Comparison of ENCODE assay signal across 9 cellular contexts in the genomic region with DNA sequence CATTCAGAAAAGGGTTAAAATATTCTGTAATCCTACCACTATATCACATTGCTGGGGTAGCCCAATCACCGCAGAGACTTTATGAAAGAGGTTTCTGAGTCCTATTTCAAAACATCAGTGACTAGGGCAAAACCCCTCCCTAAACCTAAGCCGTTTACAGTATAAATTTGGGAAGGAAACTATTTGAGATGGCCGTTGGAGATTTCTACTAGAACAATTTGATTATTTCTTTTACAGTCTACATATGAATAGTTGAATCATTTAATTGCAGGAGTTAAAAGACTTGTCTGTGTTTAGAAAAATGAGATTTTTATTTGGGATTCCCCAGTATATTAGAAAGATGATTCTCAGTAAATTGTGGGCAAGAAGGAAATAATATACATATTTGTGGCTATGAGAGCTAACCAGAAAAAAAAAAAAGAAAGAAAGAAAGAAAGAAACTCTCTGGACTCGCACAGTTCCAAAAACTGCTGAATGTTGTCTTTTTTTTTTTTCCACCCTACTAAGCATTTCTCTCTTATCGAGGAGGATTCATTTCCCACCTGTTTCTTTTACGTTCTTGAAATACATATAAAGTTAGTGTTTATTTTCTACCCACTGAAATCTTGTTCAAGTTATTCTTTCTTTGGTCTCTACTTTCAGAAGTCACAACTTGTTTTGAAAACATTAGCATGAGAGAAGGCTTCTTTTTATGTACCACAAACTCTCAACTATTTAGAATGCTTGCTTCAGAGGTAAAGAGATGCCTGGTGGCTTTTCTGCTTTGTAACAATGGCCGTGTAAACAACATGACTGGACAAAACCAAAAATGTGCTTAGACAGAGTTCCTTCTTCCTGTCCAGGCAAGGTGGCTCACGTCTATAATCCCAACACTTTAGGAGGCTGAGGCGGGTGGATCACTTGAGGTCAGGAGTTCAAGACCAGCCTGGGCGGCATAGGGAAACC.
DNase-seq lines count a peak whose midpoint lies in the region; ATAC-seq lines count a peak whose summit lies in the region.
"Had no signal": no experiment of that assay in that cellular context is flagged by ENCODE, and none has a peak within 500 bp of the region (broad histone marks: within the 10 kb centered on the region; RNA-seq: fewer than 3 reads in every experiment).

No MANE protein-coding gene starts in this region.

- peak overlapping the region; percentile 45 to 79 (median 51) for H3K4me3 Mint-ChIP-seq in CD4-positive, CD25-positive, alpha-beta regulatory T cell
- H3K4me3 Mint-ChIP-seq in central memory CD8-positive, alpha-beta T cell = no peak overlapping the region
- H3K4me3 Mint-ChIP-seq in natural killer cell treated with Interleukin-12 subunit alpha and Interleukin-12 subunit beta and Interleukin-15 and Interleukin-18, amount 100 ng/mL, for 72 hours = peak overlapping the region; percentile 40

- no peaks in the 10 kb centered on the region for H3K9me3 ChIP-seq in CD4-positive, CD25-positive, alpha-beta regulatory T cell (ENCODE audit: control insufficient read depth in 2 of 2, low read length in 2 of 2)

- peaks cover 0 to 7% (median 0%) of the 10 kb centered on the region in 7 donors for H3K9me3 Mint-ChIP-seq in CD4-positive, CD25-positive, alpha-beta regulatory T cell
- H3K9me3 Mint-ChIP-seq in central memory CD8-positive, alpha-beta T cell = no peaks in the 10 kb centered on the region
- H3K9me3 Mint-ChIP-seq in natural killer cell treated with Interleukin-12 subunit alpha and Interleukin-12 subunit beta and Interleukin-15 and Interleukin-18, amount 100 ng/mL, for 72 hours = no peaks in the 10 kb centered on the region

- H3K27me3 ChIP-seq in CD4-positive, CD25-positive, alpha-beta regulatory T cell (ENCODE audit: control insufficient read depth, insufficient read depth, low read length) = no peaks in the 10 kb centered on the region

- peak overlapping the region; percentile 37 to 84 (median 78) for H3K27ac Mint-ChIP-seq in CD4-positive, CD25-positive, alpha-beta regulatory T cell
- H3K27ac Mint-ChIP-seq in central memory CD8-positive, alpha-beta T cell (ENCODE audit: low read depth) = peak overlapping the region; percentile 51
- peak overlapping the region; percentile 72 to 83 for H3K27ac Mint-ChIP-seq in natural killer cell treated with Interleukin-12 subunit alpha and Interleukin-12 subunit beta and Interleukin-15 and Interleukin-18, amount 100 ng/mL, for 72 hours

- H3K36me3 Mint-ChIP-seq in CD4-positive, CD25-positive, alpha-beta regulatory T cell = peaks cover 64% of the 10 kb centered on the region
- peaks cover 10% of the 10 kb centered on the region for H3K36me3 Mint-ChIP-seq in central memory CD8-positive, alpha-beta T cell (ENCODE audit: insufficient read depth)
- H3K36me3 Mint-ChIP-seq in natural killer cell treated with Interleukin-12 subunit alpha and Interleukin-12 subunit beta and Interleukin-15 and Interleukin-18, amount 100 ng/mL, for 72 hours = peaks cover 5% of the 10 kb centered on the region

- ATAC-seq in CD4-positive, CD25-positive, alpha-beta regulatory T cell (ENCODE audit: low read depth in 2 of 2) = no peak
- ATAC-seq in central memory CD8-positive, alpha-beta T cell (replicated peaks; ENCODE audit: extremely low read depth, poor library complexity, severe bottlenecking) = no peak
- ATAC-seq in natural killer cell treated with Interleukin-12 subunit alpha and Interleukin-12 subunit beta and Interleukin-15 and Interleukin-18, amount 100 ng/mL, for 72 hours = no peak
- ATAC-seq in GM21786 (IDR thresholded peaks at IDR 0.05; ENCODE audit: unreplicated experiment) (no peak), HG03571 (IDR thresholded peaks at IDR 0.05; ENCODE audit: unreplicated experiment) (no peak)

- H3K36me3 ChIP-seq in CD4-positive, CD25-positive, alpha-beta regulatory T cell (ENCODE audit: control insufficient read depth, insufficient read depth, low read length) = peaks cover 11% of the 10 kb centered on the region

- peak overlapping the region; percentile 32 for H3K4me3 ChIP-seq in CD4-positive, CD25-positive, alpha-beta regulatory T cell (ENCODE audit: low read depth, low read length)

- peaks cover 51 to 84% (median 56%) of the 10 kb centered on the region in 4 donors for H3K4me1 Mint-ChIP-seq in CD4-positive, CD25-positive, alpha-beta regulatory T cell
- H3K4me1 Mint-ChIP-seq in central memory CD8-positive, alpha-beta T cell = peaks cover 54% of the 10 kb centered on the region
- peaks cover 61 to 70% of the 10 kb centered on the region in 2 donors for H3K4me1 Mint-ChIP-seq in natural killer cell treated with Interleukin-12 subunit alpha and Interleukin-12 subunit beta and Interleukin-15 and Interleukin-18, amount 100 ng/mL, for 72 hours (ENCODE audit: low read depth in 2 of 2)

- peak in 1 of 3 donors; percentile 21 for DNase-seq in CD4-positive, CD25-positive, alpha-beta regulatory T cell
- DNase-seq in NOMO-1 (lab: John Stamatoyannopoulos, UW; ENCODE audit: unreplicated experiment in 2 of 2) = peak; percentile 85 to 93
- no peak for DNase-seq in central memory CD8-positive, alpha-beta T cell (ENCODE audit: low spot score in 2 of 2)
- no peak for DNase-seq in natural killer cell treated with Interleukin-12 subunit alpha and Interleukin-12 subunit beta and Interleukin-15 and Interleukin-18, amount 100 ng/mL, for 72 hours (ENCODE audit: low spot score)
- no peak for DNase-seq in iPS-NIHi7 (ENCODE audit: extremely low spot score)
- DNase-seq in stimulated activated CD4-positive, alpha-beta T cell treated with anti-CD3 and anti-CD28 coated beads, Interleukin-2, amount 100 ng/mL, for 48 hours = no peak
- DNase-seq: NCI-H526 treated with DMSO at 0.1 percent for 48 hours had no signal

- H3K4me1 ChIP-seq in CD4-positive, CD25-positive, alpha-beta regulatory T cell (ENCODE audit: control insufficient read depth, insufficient read depth, low read length, poor library complexity, severe bottlenecking) = peaks cover 28% of the 10 kb centered on the region

- H3K27me3 Mint-ChIP-seq in CD4-positive, CD25-positive, alpha-beta regulatory T cell = no peaks in the 10 kb centered on the region
- no peaks in the 10 kb centered on the region for H3K27me3 Mint-ChIP-seq in central memory CD8-positive, alpha-beta T cell
- no peaks in the 10 kb centered on the region for H3K27me3 Mint-ChIP-seq in natural killer cell treated with Interleukin-12 subunit alpha and Interleukin-12 subunit beta and Interleukin-15 and Interleukin-18, amount 100 ng/mL, for 72 hours

- H3K27ac ChIP-seq in CD4-positive, CD25-positive, alpha-beta regulatory T cell (ENCODE audit: insufficient read depth, low read length, poor library complexity, severe bottlenecking) = no peak overlapping the region

Comparison
In these comparisons a context has a peak if more than half of its experiments do, and no peak if none do; other contexts are left out.
1. DNase-seq: peak in NOMO-1 (2 of 2); none in central memory CD8-positive, alpha-beta T cell (0 of 2), natural killer cell treated with Interleukin-12 subunit alpha and Interleukin-12 subunit beta and Interleukin-15 and Interleukin-18, amount 100 ng/mL, for 72 hours (single experiment), iPS-NIHi7 (single experiment) and stimulated activated CD4-positive, alpha-beta T cell treated with anti-CD3 and anti-CD28 coated beads, Interleukin-2, amount 100 ng/mL, for 48 hours (0 of 2).
2. Peak in every context shown above with its lines, with median percentiles within 50 percentile points of each other: H3K27ac Mint-ChIP-seq.